8 cellular contexts compared by ENCODE assay signal in genomic region chr17:40026816-40027613, GRCh38. TPM values are rescaled to one million over a fixed set of nuclear protein-coding genes. Genes with fewer than 3 reads are reported as not detected.
DNase-seq lines count a peak whose midpoint lies in the region; ATAC-seq and TF ChIP-seq lines count a peak whose summit lies in the region.

No MANE protein-coding gene starts in this region.

- H3K36me3 Mint-ChIP-seq in MCF 10A (ENCODE audit: insufficient read depth, unreplicated experiment): peaks cover 54% of the 10 kb centered on the region

- peak overlapping the region; percentile 87 for H3K27ac Mint-ChIP-seq in MCF 10A (ENCODE audit: low read depth, unreplicated experiment)

- H3K9me3 Mint-ChIP-seq in MCF 10A (ENCODE audit: unreplicated experiment): no peaks in the 10 kb centered on the region

- POLR2A ChIA-PET in MCF 10A (lab: Yijun Ruan, JAX): interaction anchor here (0.7 to 7.3 kb wide), 16 partner anchors 12 to 564 kb away, joined by 3 to 164 read pairs (median 4); partner anchors contain the start of genes CSF3, MED24, NR1D1 and PSMD3

- peak overlapping the region; percentile 52 for H3K4me3 Mint-ChIP-seq in MCF 10A (ENCODE audit: unreplicated experiment)

- no peak for ATAC-seq in HG03159 (IDR thresholded peaks at IDR 0.05; ENCODE audit: unreplicated experiment)

- peaks cover 47% of the 10 kb centered on the region for H3K4me1 Mint-ChIP-seq in MCF 10A (ENCODE audit: insufficient read depth, unreplicated experiment)

- CTCF ChIA-PET in MCF 10A (lab: Yijun Ruan, JAX): interaction anchor here (0.5 to 9.3 kb wide), 32 partner anchors 12 to 463 kb away, joined by 3 to 237 read pairs (median 4); partner anchors contain the start of genes CSF3, MED24 and THRA

- DNase-seq in A172 (ENCODE audit: low spot score) (peak; percentile 85), GM19238 (ENCODE audit: insufficient read length, low spot score) (peak; percentile 87), NCI-H2196 (lab: John Stamatoyannopoulos, UW; ENCODE audit: unreplicated experiment) (peak; percentile 77), MCF 10A (ENCODE audit: unreplicated experiment) (peak; percentile 95), iPS-NIHi11 (ENCODE audit: low spot score) (peak; percentile 97)
- peak; percentile 30 to 73 for DNase-seq in stimulated activated CD4-positive, alpha-beta T cell treated with anti-CD3 and anti-CD28 coated beads, Interleukin-12 subunit alpha, Interleukin-12 subunit beta, amount 100 ng/mL, for 24 hours (ENCODE audit: low read depth in 2 of 2)

- no peaks in the 10 kb centered on the region for H3K27me3 Mint-ChIP-seq in MCF 10A (ENCODE audit: insufficient read depth, unreplicated experiment)

- TF ChIP-seq CTCF in VCaP (conservative IDR thresholded peaks at IDR 0.05) (peak; percentile 98), MCF 10A (IDR thresholded peaks at IDR 0.05; ENCODE audit: unreplicated experiment) (peak; percentile 91)

- peak overlapping the region; percentile 33; the same call in 1 of the 2 replicates for H3K27ac ChIP-seq in VCaP

- BruUV-seq in MCF 10A (replicated peaks; lab: Mats Ljungman, UMichigan): no TSS peak

- intact Hi-C loops in MCF 10A (cut with micrococcal nuclease): loop anchor here (1.0 to 5.0 kb wide), 5 partner anchors 14 to 155 kb away; partner anchors contain the start of gene PSMD3

RNA-seq across cellular contexts. Expression of gene CSF3, which starts 11.8 kb away (rescaled TPM):
- not detected in 2 replicates for total RNA-seq in A172 (2014; rRNA removed; shearing (Covaris generic))
- 9.6 and 17.1 TPM in 2 replicates for total RNA-seq in MCF 10A (2022)

RNA-seq across cellular contexts. Expression of gene MED24, which starts 27.2 kb away (rescaled TPM):
- total RNA-seq in A172 (2014; rRNA removed; shearing (Covaris generic)): 46.5 and 67.3 TPM in 2 replicates
- 66.6 and 88.5 TPM in 2 replicates for total RNA-seq in MCF 10A (2022)

RNA-seq across cellular contexts. Expression of gene THRA, which starts 35.8 kb away (rescaled TPM):
- 14.5 and 17.8 TPM in 2 replicates for total RNA-seq in A172 (2014; rRNA removed; shearing (Covaris generic))
- 5.5 and 6.4 TPM in 2 replicates for total RNA-seq in MCF 10A (2022)

RNA-seq across cellular contexts. Expression of gene PSMD3, which starts 46.4 kb away (rescaled TPM):
- 229 and 262 TPM in 2 replicates for total RNA-seq in A172 (2014; rRNA removed; shearing (Covaris generic))
- total RNA-seq in MCF 10A (2022): 74.2 and 95.3 TPM in 2 replicates

Comparison
In these comparisons a context has a peak if more than half of its experiments do, and no peak if none do; other contexts are left out.
1. RNA of gene CSF3, which starts 11.8 kb away (total RNA-seq): 9.6 to 17.1 TPM in MCF 10A; not detected in A172; every median in the first group is over 10 times any median in the second.
2. Peak in every context shown above with its lines, with median percentiles within 50 percentile points of each other: DNase-seq.